ENCODE assay signal across 8 cellular contexts in the genomic region with DNA sequence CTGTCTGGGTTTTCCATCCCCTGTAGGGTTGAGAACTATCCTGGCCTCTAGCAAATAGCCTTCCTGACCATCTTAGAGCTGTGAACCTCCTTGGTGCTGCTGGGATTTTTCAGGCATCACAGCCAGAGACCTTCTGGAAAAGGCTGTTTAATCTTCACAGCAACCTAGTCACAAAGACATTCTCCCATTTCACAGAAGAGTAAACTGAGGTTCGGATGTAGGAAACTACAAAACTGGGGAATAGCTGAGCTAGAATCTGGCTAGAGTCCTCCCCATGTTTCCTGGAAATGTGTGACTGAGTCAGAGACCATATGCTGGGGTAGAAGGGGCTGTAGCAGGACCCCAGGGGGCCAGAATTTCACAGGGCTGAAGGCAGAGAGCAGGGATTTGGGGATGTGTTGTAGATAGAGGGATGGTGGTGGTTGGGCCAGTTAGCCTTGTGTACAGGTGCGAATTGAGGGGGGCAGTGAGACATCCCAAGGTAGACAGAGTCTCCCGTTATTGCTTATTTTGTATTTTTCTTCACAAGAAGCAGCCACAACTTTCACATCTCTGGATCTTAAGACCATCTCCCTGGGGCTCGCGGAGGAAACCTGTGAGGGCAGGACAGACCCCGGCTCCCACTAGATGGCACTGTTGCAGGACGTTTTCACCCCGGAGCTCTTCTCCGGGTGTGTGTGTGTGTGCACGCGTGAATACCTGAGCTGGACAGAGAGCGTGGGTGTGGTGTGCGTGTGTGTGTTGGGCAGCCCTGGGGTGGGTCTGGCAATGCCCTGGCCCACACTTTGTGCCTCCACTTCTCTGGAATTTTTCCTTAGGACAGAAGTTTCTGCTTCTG.
DNase-seq lines count a peak whose midpoint lies in the region; ATAC-seq and TF ChIP-seq lines count a peak whose summit lies in the region.

No MANE protein-coding gene starts in this region.

- ATAC-seq in GM19043 (IDR thresholded peaks at IDR 0.05; ENCODE audit: low read depth, unreplicated experiment) = peak; percentile 58
- ATAC-seq in left ventricle myocardium superior = peak; percentile 82
- ATAC-seq in HG03196 (IDR thresholded peaks at IDR 0.05; ENCODE audit: unreplicated experiment) = no peak

- no peak overlapping the region for H3K4me3 ChIP-seq in LNCaP clone FGC (ENCODE audit: low read depth, low read length)

- TF ChIP-seq CTCF in AG09319 (IDR thresholded peaks at IDR 0.05; ENCODE audit: low read depth, low read length) (peak; percentile 93), LNCaP clone FGC (IDR thresholded peaks at IDR 0.05; ENCODE audit: control insufficient read depth, extremely low read depth, insufficient read depth) (peak; percentile 86)

- intact Hi-C loops in left ventricle myocardium superior (cut with micrococcal nuclease) = loop anchor here (5.0 kb wide), 1 partner anchor 216 kb away; no protein-coding TSS in a partner anchor

- DNase-seq in AG09319 (ENCODE audit: extremely low read depth, low read depth) (no peak), LNCaP clone FGC (ENCODE audit: low read depth) (no peak), SKM-1 treated with dmso at 0.1 percent for 144 hours (lab: John Stamatoyannopoulos, UW; ENCODE audit: unreplicated experiment) (peak; percentile 27), amygdala (lab: John Stamatoyannopoulos, UW) (peak in 49 of 56 donors; percentile 11 to 75 (median 36)), left ventricle myocardium superior (peak; percentile 64), retina (peak; percentile 70)

Comparison
In these comparisons a context has a peak if more than half of its experiments do, and no peak if none do; other contexts are left out.
1. DNase-seq: peak in SKM-1 treated with dmso at 0.1 percent for 144 hours (single experiment), amygdala (49 of 56), left ventricle myocardium superior (single experiment) and retina (single experiment); none in AG09319 (single experiment) and LNCaP clone FGC (single experiment).